1 cellular context compared by ENCODE assay signal in the genomic region with DNA sequence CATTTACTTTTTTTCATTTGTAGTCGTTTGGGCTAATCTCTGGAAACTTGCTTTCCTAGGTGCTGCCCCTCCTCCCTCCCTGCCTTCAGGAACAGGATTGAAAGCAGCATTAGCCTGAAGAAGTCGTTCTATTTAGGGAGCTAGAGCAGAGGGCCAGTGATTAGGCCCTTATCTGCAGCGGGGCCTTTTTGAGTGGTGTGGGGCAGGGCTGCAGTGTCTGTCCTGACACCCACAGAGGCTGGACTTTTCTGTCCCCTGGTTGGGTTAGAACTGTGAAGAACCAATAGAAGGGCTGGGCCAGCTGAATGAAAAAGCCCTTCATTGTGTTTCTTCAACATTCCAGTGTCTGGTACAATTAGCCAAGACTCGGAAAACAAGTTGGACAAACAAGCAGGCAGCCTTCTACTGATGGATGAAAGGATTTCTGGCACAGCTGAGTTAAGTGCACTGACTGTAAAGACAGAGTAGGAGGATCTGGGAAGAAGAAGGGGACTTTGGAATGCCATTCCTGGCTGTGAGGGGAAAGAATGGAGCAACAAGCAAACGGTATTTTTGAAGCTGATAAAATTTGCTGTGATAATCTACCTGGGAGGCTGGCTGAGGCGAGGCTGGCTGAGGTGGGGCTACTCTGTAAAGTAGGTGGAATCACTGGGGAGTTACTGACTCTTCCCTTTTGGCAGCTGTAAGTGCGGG.
TF ChIP-seq lines count a peak whose summit lies in the region.

No MANE protein-coding gene starts in this region.

TF ChIP-seq in HepG2, 621 proteins besides CTCF, POLR2A, EP300 and RAD21 (continued from another document and continues in another):
- TF ChIP-seq, protein P1, sequence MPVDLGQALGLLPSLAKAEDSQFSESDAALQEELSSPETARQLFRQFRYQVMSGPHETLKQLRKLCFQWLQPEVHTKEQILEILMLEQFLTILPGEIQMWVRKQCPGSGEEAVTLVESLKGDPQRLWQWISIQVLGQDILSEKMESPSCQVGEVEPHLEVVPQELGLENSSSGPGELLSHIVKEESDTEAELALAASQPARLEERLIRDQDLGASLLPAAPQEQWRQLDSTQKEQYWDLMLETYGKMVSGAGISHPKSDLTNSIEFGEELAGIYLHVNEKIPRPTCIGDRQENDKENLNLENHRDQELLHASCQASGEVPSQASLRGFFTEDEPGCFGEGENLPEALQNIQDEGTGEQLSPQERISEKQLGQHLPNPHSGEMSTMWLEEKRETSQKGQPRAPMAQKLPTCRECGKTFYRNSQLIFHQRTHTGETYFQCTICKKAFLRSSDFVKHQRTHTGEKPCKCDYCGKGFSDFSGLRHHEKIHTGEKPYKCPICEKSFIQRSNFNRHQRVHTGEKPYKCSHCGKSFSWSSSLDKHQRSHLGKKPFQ (CRISPR knock-in tag; IDR thresholded peaks at IDR 0.05; ENCODE audit: insufficient replicate concordance) = no peak
- 0 out of 2 replicates have a peak, but pooled peaks have one; percentile 18 for TF ChIP-seq KDM6A (CRISPR knock-in tag; IDR thresholded peaks at IDR 0.05; ENCODE audit: low read depth)
- TF ChIP-seq ZFY (CRISPR knock-in tag; IDR thresholded peaks at IDR 0.05) = no peak
- peak; percentile 85 for TF ChIP-seq GFI1 (CRISPR knock-in tag; IDR thresholded peaks at IDR 0.05; ENCODE audit: borderline replicate concordance)
- TF ChIP-seq ELF4 (CRISPR knock-in tag; IDR thresholded peaks at IDR 0.05; ENCODE audit: borderline replicate concordance) = no peak
- no peak for TF ChIP-seq ZNF550 (CRISPR knock-in tag; IDR thresholded peaks at IDR 0.05; ENCODE audit: borderline replicate concordance)
- peak; percentile 29; the same call in 1 of the 2 replicates for TF ChIP-seq RXRA (CRISPR knock-in tag; IDR thresholded peaks at IDR 0.05)
- peak; percentile 93 for TF ChIP-seq TEAD3 (CRISPR knock-in tag; optimal IDR thresholded peaks at IDR 0.05; ENCODE audit: borderline replicate concordance)
- no peak for TF ChIP-seq RARG (CRISPR knock-in tag; IDR thresholded peaks at IDR 0.05; ENCODE audit: low read depth)
- peak; percentile 58 for TF ChIP-seq ZEB1 (IDR thresholded peaks at IDR 0.05; ENCODE audit: insufficient replicate concordance, low read depth)
- TF ChIP-seq SAP130 (CRISPR knock-in tag; IDR thresholded peaks at IDR 0.05; ENCODE audit: low read depth) = peak; percentile 47
- no peak for TF ChIP-seq SOX6 (IDR thresholded peaks at IDR 0.05)
- peak; percentile 90 for TF ChIP-seq SOX6 (CRISPR knock-in tag; IDR thresholded peaks at IDR 0.05)
- TF ChIP-seq, protein P2, sequence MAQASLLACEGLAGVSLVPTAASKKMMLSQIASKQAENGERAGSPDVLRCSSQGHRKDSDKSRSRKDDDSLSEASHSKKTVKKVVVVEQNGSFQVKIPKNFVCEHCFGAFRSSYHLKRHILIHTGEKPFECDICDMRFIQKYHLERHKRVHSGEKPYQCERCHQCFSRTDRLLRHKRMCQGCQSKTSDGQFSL (CRISPR knock-in tag; IDR thresholded peaks at IDR 0.05) = no peak
- TF ChIP-seq KLF15 (CRISPR knock-in tag; IDR thresholded peaks at IDR 0.05; ENCODE audit: borderline replicate concordance) = no peak
- TF ChIP-seq, protein P3, sequence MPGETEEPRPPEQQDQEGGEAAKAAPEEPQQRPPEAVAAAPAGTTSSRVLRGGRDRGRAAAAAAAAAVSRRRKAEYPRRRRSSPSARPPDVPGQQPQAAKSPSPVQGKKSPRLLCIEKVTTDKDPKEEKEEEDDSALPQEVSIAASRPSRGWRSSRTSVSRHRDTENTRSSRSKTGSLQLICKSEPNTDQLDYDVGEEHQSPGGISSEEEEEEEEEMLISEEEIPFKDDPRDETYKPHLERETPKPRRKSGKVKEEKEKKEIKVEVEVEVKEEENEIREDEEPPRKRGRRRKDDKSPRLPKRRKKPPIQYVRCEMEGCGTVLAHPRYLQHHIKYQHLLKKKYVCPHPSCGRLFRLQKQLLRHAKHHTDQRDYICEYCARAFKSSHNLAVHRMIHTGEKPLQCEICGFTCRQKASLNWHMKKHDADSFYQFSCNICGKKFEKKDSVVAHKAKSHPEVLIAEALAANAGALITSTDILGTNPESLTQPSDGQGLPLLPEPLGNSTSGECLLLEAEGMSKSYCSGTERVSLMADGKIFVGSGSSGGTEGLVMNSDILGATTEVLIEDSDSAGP (CRISPR knock-in tag; IDR thresholded peaks at IDR 0.05; ENCODE audit: borderline replicate concordance) = 0 out of 2 replicates have a peak, but pooled peaks have one; percentile 24
- TF ChIP-seq ZNF709 (CRISPR knock-in tag; IDR thresholded peaks at IDR 0.05) = no peak
- TF ChIP-seq ZBTB42 (CRISPR knock-in tag; IDR thresholded peaks at IDR 0.05) = no peak
- TF ChIP-seq MXD4 (CRISPR knock-in tag; IDR thresholded peaks at IDR 0.05) = no peak
- no peak for TF ChIP-seq NR1H2 (CRISPR knock-in tag; IDR thresholded peaks at IDR 0.05; ENCODE audit: borderline replicate concordance, low read depth)
- TF ChIP-seq TCF7 (IDR thresholded peaks at IDR 0.05; ENCODE audit: low read depth) = peak; percentile 81
- no peak for TF ChIP-seq ZFYVE20 (CRISPR knock-in tag; IDR thresholded peaks at IDR 0.05; ENCODE audit: borderline replicate concordance, low read depth)
- TF ChIP-seq FOSL2 (CRISPR knock-in tag; IDR thresholded peaks at IDR 0.05) = no peak
- TF ChIP-seq SIN3A (IDR thresholded peaks at IDR 0.05; ENCODE audit: borderline replicate concordance, low read depth, low read length) = 0 out of 2 replicates have a peak, but pooled peaks have one; percentile 23
- TF ChIP-seq ZNF614 (CRISPR knock-in tag; IDR thresholded peaks at IDR 0.05; ENCODE audit: borderline replicate concordance) = peak; percentile 55; the same call in 1 of the 2 replicates
- TF ChIP-seq KLF16 (CRISPR knock-in tag; IDR thresholded peaks at IDR 0.05) = no peak
- 0 out of 2 replicates have a peak, but pooled peaks have one; percentile 40 for TF ChIP-seq FOXP1 (IDR thresholded peaks at IDR 0.05)
- peak; percentile 85 for TF ChIP-seq FOXP1 (CRISPR knock-in tag; IDR thresholded peaks at IDR 0.05)
- no peak for TF ChIP-seq ZNF616 (CRISPR knock-in tag; IDR thresholded peaks at IDR 0.05; ENCODE audit: low read depth)
- TF ChIP-seq PPARG (CRISPR knock-in tag; conservative IDR thresholded peaks at IDR 0.05) = 0 out of 2 replicates have a peak, but pooled peaks have one; percentile 10
- TF ChIP-seq, protein P4, sequence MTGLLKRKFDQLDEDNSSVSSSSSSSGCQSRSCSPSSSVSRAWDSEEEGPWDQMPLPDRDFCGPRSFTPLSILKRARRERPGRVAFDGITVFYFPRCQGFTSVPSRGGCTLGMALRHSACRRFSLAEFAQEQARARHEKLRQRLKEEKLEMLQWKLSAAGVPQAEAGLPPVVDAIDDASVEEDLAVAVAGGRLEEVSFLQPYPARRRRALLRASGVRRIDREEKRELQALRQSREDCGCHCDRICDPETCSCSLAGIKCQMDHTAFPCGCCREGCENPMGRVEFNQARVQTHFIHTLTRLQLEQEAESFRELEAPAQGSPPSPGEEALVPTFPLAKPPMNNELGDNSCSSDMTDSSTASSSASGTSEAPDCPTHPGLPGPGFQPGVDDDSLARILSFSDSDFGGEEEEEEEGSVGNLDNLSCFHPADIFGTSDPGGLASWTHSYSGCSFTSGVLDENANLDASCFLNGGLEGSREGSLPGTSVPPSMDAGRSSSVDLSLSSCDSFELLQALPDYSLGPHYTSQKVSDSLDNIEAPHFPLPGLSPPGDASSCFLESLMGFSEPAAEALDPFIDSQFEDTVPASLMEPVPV (CRISPR knock-in tag; IDR thresholded peaks at IDR 0.05) = peak; percentile 36; the same call in 1 of the 2 replicates
- TF ChIP-seq, protein P5, sequence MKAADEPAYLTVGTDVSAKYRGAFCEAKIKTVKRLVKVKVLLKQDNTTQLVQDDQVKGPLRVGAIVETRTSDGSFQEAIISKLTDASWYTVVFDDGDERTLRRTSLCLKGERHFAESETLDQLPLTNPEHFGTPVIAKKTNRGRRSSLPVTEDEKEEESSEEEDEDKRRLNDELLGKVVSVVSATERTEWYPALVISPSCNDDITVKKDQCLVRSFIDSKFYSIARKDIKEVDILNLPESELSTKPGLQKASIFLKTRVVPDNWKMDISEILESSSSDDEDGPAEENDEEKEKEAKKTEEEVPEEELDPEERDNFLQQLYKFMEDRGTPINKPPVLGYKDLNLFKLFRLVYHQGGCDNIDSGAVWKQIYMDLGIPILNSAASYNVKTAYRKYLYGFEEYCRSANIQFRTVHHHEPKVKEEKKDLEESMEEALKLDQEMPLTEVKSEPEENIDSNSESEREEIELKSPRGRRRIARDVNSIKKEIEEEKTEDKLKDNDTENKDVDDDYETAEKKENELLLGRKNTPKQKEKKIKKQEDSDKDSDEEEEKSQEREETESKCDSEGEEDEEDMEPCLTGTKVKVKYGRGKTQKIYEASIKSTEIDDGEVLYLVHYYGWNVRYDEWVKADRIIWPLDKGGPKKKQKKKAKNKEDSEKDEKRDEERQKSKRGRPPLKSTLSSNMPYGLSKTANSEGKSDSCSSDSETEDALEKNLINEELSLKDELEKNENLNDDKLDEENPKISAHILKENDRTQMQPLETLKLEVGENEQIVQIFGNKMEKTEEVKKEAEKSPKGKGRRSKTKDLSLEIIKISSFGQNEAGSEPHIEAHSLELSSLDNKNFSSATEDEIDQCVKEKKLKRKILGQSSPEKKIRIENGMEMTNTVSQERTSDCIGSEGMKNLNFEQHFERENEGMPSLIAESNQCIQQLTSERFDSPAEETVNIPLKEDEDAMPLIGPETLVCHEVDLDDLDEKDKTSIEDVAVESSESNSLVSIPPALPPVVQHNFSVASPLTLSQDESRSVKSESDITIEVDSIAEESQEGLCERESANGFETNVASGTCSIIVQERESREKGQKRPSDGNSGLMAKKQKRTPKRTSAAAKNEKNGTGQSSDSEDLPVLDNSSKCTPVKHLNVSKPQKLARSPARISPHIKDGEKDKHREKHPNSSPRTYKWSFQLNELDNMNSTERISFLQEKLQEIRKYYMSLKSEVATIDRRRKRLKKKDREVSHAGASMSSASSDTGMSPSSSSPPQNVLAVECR (CRISPR knock-in tag; IDR thresholded peaks at IDR 0.05; ENCODE audit: borderline replicate concordance) = peak; percentile 30; the same call in 1 of the 2 replicates
- TF ChIP-seq MAF1 (CRISPR knock-in tag; IDR thresholded peaks at IDR 0.05; ENCODE audit: borderline replicate concordance) = no peak
- TF ChIP-seq NONO (IDR thresholded peaks at IDR 0.05) = no peak
- peak; percentile 56; the same call in 1 of the 2 replicates for TF ChIP-seq NONO (CRISPR knock-in tag; conservative IDR thresholded peaks at IDR 0.05)
- TF ChIP-seq, protein P6, sequence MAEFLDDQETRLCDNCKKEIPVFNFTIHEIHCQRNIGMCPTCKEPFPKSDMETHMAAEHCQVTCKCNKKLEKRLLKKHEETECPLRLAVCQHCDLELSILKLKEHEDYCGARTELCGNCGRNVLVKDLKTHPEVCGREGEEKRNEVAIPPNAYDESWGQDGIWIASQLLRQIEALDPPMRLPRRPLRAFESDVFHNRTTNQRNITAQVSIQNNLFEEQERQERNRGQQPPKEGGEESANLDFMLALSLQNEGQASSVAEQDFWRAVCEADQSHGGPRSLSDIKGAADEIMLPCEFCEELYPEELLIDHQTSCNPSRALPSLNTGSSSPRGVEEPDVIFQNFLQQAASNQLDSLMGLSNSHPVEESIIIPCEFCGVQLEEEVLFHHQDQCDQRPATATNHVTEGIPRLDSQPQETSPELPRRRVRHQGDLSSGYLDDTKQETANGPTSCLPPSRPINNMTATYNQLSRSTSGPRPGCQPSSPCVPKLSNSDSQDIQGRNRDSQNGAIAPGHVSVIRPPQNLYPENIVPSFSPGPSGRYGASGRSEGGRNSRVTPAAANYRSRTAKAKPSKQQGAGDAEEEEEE (CRISPR knock-in tag; IDR thresholded peaks at IDR 0.05; ENCODE audit: borderline replicate concordance) = no peak
- TF ChIP-seq, protein P7, sequence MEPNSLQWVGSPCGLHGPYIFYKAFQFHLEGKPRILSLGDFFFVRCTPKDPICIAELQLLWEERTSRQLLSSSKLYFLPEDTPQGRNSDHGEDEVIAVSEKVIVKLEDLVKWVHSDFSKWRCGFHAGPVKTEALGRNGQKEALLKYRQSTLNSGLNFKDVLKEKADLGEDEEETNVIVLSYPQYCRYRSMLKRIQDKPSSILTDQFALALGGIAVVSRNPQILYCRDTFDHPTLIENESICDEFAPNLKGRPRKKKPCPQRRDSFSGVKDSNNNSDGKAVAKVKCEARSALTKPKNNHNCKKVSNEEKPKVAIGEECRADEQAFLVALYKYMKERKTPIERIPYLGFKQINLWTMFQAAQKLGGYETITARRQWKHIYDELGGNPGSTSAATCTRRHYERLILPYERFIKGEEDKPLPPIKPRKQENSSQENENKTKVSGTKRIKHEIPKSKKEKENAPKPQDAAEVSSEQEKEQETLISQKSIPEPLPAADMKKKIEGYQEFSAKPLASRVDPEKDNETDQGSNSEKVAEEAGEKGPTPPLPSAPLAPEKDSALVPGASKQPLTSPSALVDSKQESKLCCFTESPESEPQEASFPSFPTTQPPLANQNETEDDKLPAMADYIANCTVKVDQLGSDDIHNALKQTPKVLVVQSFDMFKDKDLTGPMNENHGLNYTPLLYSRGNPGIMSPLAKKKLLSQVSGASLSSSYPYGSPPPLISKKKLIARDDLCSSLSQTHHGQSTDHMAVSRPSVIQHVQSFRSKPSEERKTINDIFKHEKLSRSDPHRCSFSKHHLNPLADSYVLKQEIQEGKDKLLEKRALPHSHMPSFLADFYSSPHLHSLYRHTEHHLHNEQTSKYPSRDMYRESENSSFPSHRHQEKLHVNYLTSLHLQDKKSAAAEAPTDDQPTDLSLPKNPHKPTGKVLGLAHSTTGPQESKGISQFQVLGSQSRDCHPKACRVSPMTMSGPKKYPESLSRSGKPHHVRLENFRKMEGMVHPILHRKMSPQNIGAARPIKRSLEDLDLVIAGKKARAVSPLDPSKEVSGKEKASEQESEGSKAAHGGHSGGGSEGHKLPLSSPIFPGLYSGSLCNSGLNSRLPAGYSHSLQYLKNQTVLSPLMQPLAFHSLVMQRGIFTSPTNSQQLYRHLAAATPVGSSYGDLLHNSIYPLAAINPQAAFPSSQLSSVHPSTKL (CRISPR knock-in tag; IDR thresholded peaks at IDR 0.05) = peak; percentile 77
- TF ChIP-seq TARDBP (CRISPR knock-in tag; IDR thresholded peaks at IDR 0.05) = peak; percentile 42; the same call in 1 of the 2 replicates
- TF ChIP-seq HOXA5 (CRISPR knock-in tag; IDR thresholded peaks at IDR 0.05) = no peak
- peak; percentile 81 for TF ChIP-seq NCOR1 (IDR thresholded peaks at IDR 0.05; ENCODE audit: borderline replicate concordance, low read length)
- no peak for TF ChIP-seq ZIK1 (CRISPR knock-in tag; IDR thresholded peaks at IDR 0.05; ENCODE audit: borderline replicate concordance, low read depth)
- TF ChIP-seq GTF3A (CRISPR knock-in tag; conservative IDR thresholded peaks at IDR 0.05) = no peak
- TF ChIP-seq, protein P8, sequence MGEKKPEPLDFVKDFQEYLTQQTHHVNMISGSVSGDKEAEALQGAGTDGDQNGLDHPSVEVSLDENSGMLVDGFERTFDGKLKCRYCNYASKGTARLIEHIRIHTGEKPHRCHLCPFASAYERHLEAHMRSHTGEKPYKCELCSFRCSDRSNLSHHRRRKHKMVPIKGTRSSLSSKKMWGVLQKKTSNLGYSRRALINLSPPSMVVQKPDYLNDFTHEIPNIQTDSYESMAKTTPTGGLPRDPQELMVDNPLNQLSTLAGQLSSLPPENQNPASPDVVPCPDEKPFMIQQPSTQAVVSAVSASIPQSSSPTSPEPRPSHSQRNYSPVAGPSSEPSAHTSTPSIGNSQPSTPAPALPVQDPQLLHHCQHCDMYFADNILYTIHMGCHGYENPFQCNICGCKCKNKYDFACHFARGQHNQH (CRISPR knock-in tag; IDR thresholded peaks at IDR 0.05) = 0 out of 2 replicates have a peak, but pooled peaks have one; percentile 31
- TF ChIP-seq GATAD2A (CRISPR knock-in tag; IDR thresholded peaks at IDR 0.05) = peak; percentile 75
- TF ChIP-seq ZNF556 (CRISPR knock-in tag; IDR thresholded peaks at IDR 0.05; ENCODE audit: borderline replicate concordance) = no peak
